In genomic region chr18:77111449-77112160, GRCh38 we compare ENCODE assay signal across 10 cellular contexts. TPM values are rescaled to one million over a fixed set of nuclear protein-coding genes. Genes with fewer than 3 reads are reported as not detected.
DNase-seq lines count a peak whose midpoint lies in the region; ATAC-seq, FAIRE-seq and TF ChIP-seq lines count a peak whose summit lies in the region.
"Had no signal": no experiment of that assay in that cellular context is flagged by ENCODE, and none has a peak within 500 bp of the region (broad histone marks: within the 10 kb centered on the region; RNA-seq: fewer than 3 reads in every experiment).

No MANE protein-coding gene starts in this region.

- TF ChIP-seq POLR2A in gastroesophageal sphincter (IDR thresholded peaks at IDR 0.05) (no peak), stomach (IDR thresholded peaks at IDR 0.05) (no peak)

- H3K27me3 Mint-ChIP-seq in activated CD4-positive, alpha-beta T cell treated with anti-CD3 and anti-CD28 coated beads, Interleukin-2, amount 10 ng/mL, durations not matched to agents 7 days and 5 days, result no peaks in the 10 kb centered on the region
- no peaks in the 10 kb centered on the region for H3K27me3 Mint-ChIP-seq in Caco-2 (ENCODE audit: insufficient read depth, unreplicated experiment)

- 55 to 97% methylated on average over 3 to 8 of the region's 17 CpGs for WGBS in gastroesophageal sphincter (ENCODE audit: low coverage in 1 of 2), 2 donors
- 69 to 77% (median 74%) methylated on average over 13 to 17 of the region's 17 CpGs for WGBS in stomach, 5 donors

- no TSS peak for BruUV-seq in Caco-2 (replicated peaks; lab: Mats Ljungman, UMichigan)

- POLR2A ChIA-PET in activated CD4-positive, alpha-beta T cell treated with anti-CD3 and anti-CD28 coated beads, Interleukin-2, amount 10 ng/mL, durations not matched to agents 7 days and 5 days (lab: Charles Lee), result no interaction called here
- POLR2A ChIA-PET in Caco-2 (lab: Charles Lee), result no interaction called here

- H3K9me3 ChIP-seq in gastroesophageal sphincter, result no peaks in the 10 kb centered on the region
- no peaks in the 10 kb centered on the region for H3K9me3 ChIP-seq in stomach
- H3K9me3 ChIP-seq in Caco-2, result no peaks in the 10 kb centered on the region
- H3K9me3 ChIP-seq: thyroid gland had no signal

- CTCF ChIA-PET in activated CD4-positive, alpha-beta T cell treated with anti-CD3 and anti-CD28 coated beads, Interleukin-2, amount 10 ng/mL, durations not matched to agents 7 days and 5 days (lab: Charles Lee), result interaction anchor here (0.5 kb wide), 1 partner anchor 97 kb away, joined by 3 read pairs; no protein-coding TSS in a partner anchor
- CTCF ChIA-PET in Caco-2 (lab: Charles Lee), result no interaction called here

- peaks cover 73% of the 10 kb centered on the region for H3K36me3 Mint-ChIP-seq in activated CD4-positive, alpha-beta T cell treated with anti-CD3 and anti-CD28 coated beads, Interleukin-2, amount 10 ng/mL, durations not matched to agents 7 days and 5 days (ENCODE audit: low read depth)
- H3K36me3 Mint-ChIP-seq in Caco-2 (ENCODE audit: insufficient read depth, unreplicated experiment), result peaks cover 5% of the 10 kb centered on the region

- intact Hi-C loops in stomach (cut with DNase I; ENCODE audit: low total_unique reads) (no loop called here), Caco-2 (cut with micrococcal nuclease; ENCODE audit: unreplicated experiment) (no loop called here)

- TF ChIP-seq EP300 in gastroesophageal sphincter (IDR thresholded peaks at IDR 0.05) (no peak), stomach (IDR thresholded peaks at IDR 0.05) (no peak)

- H3K36me3 ChIP-seq in gastroesophageal sphincter (no peaks in the 10 kb centered on the region), stomach (peaks cover 0 to 4% (median 2%) of the 10 kb centered on the region in 4 donors), Caco-2 (ENCODE audit: control insufficient read depth, insufficient read depth, low read length) (no peaks in the 10 kb centered on the region)
- H3K36me3 ChIP-seq: thyroid gland had no signal

- no peak for DNase-seq in activated CD4-positive, alpha-beta T cell treated with anti-CD3 and anti-CD28 coated beads, Interleukin-2, amount 10 ng/mL, durations not matched to agents 7 days and 5 days
- no peak for DNase-seq in activated CD4-positive, alpha-beta T cell treated with anti-CD3 and anti-CD28 coated beads for 4 hours
- DNase-seq in stomach (no peak), Caco-2 (no peak), NCI-H1105 (lab: John Stamatoyannopoulos, UW) (no peak), GM19239 (ENCODE audit: insufficient read length, low spot score) (no peak)
- DNase-seq: T1000, thyroid gland had no signal

- H3K27ac Mint-ChIP-seq in activated CD4-positive, alpha-beta T cell treated with anti-CD3 and anti-CD28 coated beads, Interleukin-2, amount 10 ng/mL, durations not matched to agents 7 days and 5 days, result peak overlapping the region; percentile 28
- no peak overlapping the region for H3K27ac Mint-ChIP-seq in Caco-2 (ENCODE audit: unreplicated experiment)

- H3K4me3 Mint-ChIP-seq in activated CD4-positive, alpha-beta T cell treated with anti-CD3 and anti-CD28 coated beads, Interleukin-2, amount 10 ng/mL, durations not matched to agents 7 days and 5 days, result no peak overlapping the region
- no peak overlapping the region for H3K4me3 Mint-ChIP-seq in Caco-2 (ENCODE audit: unreplicated experiment)

- peak overlapping the region; percentile 94; the same call in 1 of the 2 replicates for H3K27ac ChIP-seq in VCaP
- peak overlapping the region in 3 of 4 donors; percentile 30 to 57 (median 33) for H3K27ac ChIP-seq in gastroesophageal sphincter
- peak overlapping the region in 4 of 5 donors; percentile 22 to 93 (median 72) for H3K27ac ChIP-seq in stomach

- H3K4me1 ChIP-seq in gastroesophageal sphincter, result peaks cover 0 to 53% (median 23%) of the 10 kb centered on the region in 3 donors
- peaks cover 53 to 96% (median 82%) of the 10 kb centered on the region in 4 donors for H3K4me1 ChIP-seq in stomach
- H3K4me1 ChIP-seq in Caco-2, result peaks cover 15% of the 10 kb centered on the region

- H3K4me1 Mint-ChIP-seq in activated CD4-positive, alpha-beta T cell treated with anti-CD3 and anti-CD28 coated beads, Interleukin-2, amount 10 ng/mL, durations not matched to agents 7 days and 5 days, result peaks cover 94% of the 10 kb centered on the region
- H3K4me1 Mint-ChIP-seq in Caco-2 (ENCODE audit: low read depth, unreplicated experiment), result peaks cover 12% of the 10 kb centered on the region

- no peaks in the 10 kb centered on the region for H3K27me3 ChIP-seq in gastroesophageal sphincter
- H3K27me3 ChIP-seq in stomach, result no peaks in the 10 kb centered on the region
- no peaks in the 10 kb centered on the region for H3K27me3 ChIP-seq in Caco-2 (replicated peaks; ENCODE audit: control insufficient read depth, insufficient read depth, low read length)
- H3K27me3 ChIP-seq: thyroid gland had no signal

- no peaks in the 10 kb centered on the region for H3K9me3 Mint-ChIP-seq in activated CD4-positive, alpha-beta T cell treated with anti-CD3 and anti-CD28 coated beads, Interleukin-2, amount 10 ng/mL, durations not matched to agents 7 days and 5 days
- H3K9me3 Mint-ChIP-seq in Caco-2 (ENCODE audit: unreplicated experiment), result no peaks in the 10 kb centered on the region

- no peak for TF ChIP-seq CTCF in VCaP (conservative IDR thresholded peaks at IDR 0.05)
- no peak for TF ChIP-seq CTCF in gastroesophageal sphincter (IDR thresholded peaks at IDR 0.05)
- no peak for TF ChIP-seq CTCF in stomach (IDR thresholded peaks at IDR 0.05)
- TF ChIP-seq CTCF in Caco-2 (IDR thresholded peaks at IDR 0.05; ENCODE audit: insufficient read depth in 1 of 2, low read depth in 1 of 2, low read length in 1 of 2, severe bottlenecking in 1 of 2, unreplicated experiment in 1 of 2), result no peak

- no peak for FAIRE-seq in GM19239 (lab: Jason Lieb, UNC)

- H3K4me3 ChIP-seq in gastroesophageal sphincter, result peak overlapping the region in 1 of 2 donors; percentile 18
- no peak overlapping the region for H3K4me3 ChIP-seq in stomach
- H3K4me3 ChIP-seq in Caco-2 (ENCODE audit: low read depth, low read length), result no peak overlapping the region
- H3K4me3 ChIP-seq: thyroid gland had no signal

- no peak for ATAC-seq in gastroesophageal sphincter

RNA-seq across cellular contexts. Expression of gene MBP, which starts 21.0 kb away (rescaled TPM):
- total RNA-seq in activated CD4-positive, alpha-beta T cell treated with anti-CD3 and anti-CD28 coated beads, Interleukin-2, amount 10 ng/mL, durations not matched to agents 7 days and 5 days, result 100 to 1,000 TPM; 111 to 133 TPM
- 10 to 100 TPM; 23.2 to 34.7 (median 28.2) TPM for total RNA-seq in gastroesophageal sphincter
- 100 to 1,000 TPM in 1 of 5 donors, 10 to 100 TPM in 4; 30.4 to 407 (median 43.8) TPM for total RNA-seq in stomach
- 10 to 100 TPM in 1 of 3 donors, 1 to 10 TPM in 2; 7.9 to 16.8 (median 8.1) TPM for polyA plus RNA-seq in stomach
- total RNA-seq in Caco-2 (2022), result 7.9 and 11.4 TPM in 2 replicates

Comparison
In these comparisons a context has a peak if more than half of its experiments do, and no peak if none do; other contexts are left out.
1. H3K27ac ChIP-seq: peak in every context shown above with its lines; median percentile 94 in VCaP; 72 in stomach; 33 in gastroesophageal sphincter.